Comparison of ENCODE assay signal across 8 cellular contexts in genomic region chr17:28644782-28645575, GRCh38. TPM values are rescaled to one million over a fixed set of nuclear protein-coding genes. Genes with fewer than 3 reads are reported as not detected.
DNase-seq lines count a peak whose midpoint lies in the region; FAIRE-seq and TF ChIP-seq lines count a peak whose summit lies in the region.

BLTP2 (minus strand) TSS chr17:28645158; CDS start chr17:28645056, 102 bp downstream.

- H3K9me3 ChIP-seq in CD8-positive, alpha-beta memory T cell (ENCODE audit: low read length): no peaks in the 10 kb centered on the region
- H3K9me3 ChIP-seq in H1 (ENCODE audit: insufficient read depth in 2 of 2, low read depth in 1 of 2, low read length in 1 of 2): no peaks in the 10 kb centered on the region

- no peaks in the 10 kb centered on the region for H3K9me3 Mint-ChIP-seq in CD8-positive, alpha-beta memory T cell

- TF ChIP-seq POLR2A in H1 (IDR thresholded peaks at IDR 0.05; ENCODE audit: control extremely low read depth in 1 of 2, low read depth in 2 of 2, low read length in 2 of 2): peak in 1 of 2 experiments; percentile 69; a peak in 1 of 3 replicates

- H3K79me2 ChIP-seq in H1 (ENCODE audit: control insufficient read depth in 1 of 2, insufficient read depth in 2 of 2, low read length in 2 of 2): peaks cover 3 to 27% of the 10 kb centered on the region in 2 experiments; a peak in 3 of 4 replicates
- peaks cover 21% of the 10 kb centered on the region for H3K79me2 ChIP-seq in mesendoderm (ENCODE audit: control insufficient read depth, insufficient read depth, low read length)

- peaks cover 0 to 7% of the 10 kb centered on the region in 2 experiments for H4K20me1 ChIP-seq in H1 (replicated peaks in 1 of 2; ENCODE audit: control insufficient read depth in 1 of 2, insufficient read depth in 2 of 2, low read length in 2 of 2)

- H2AK5ac ChIP-seq in H1 (ENCODE audit: low read depth, low read length) (no peak within 1 kb of the TSS), mesendoderm (ENCODE audit: low read length) (no peak within 1 kb of the TSS)

- peak within 1 kb of the TSS; percentile 52 for H4K91ac ChIP-seq in H1 (replicated peaks; ENCODE audit: insufficient read length, low read length)

- DNase-seq in CD8-positive, alpha-beta memory T cell: peak; percentile 92 to 97 (median 94)
- DNase-seq in GM20000 (ENCODE audit: low spot score) (peak; percentile 99), HTR-8/SVneo (ENCODE audit: insufficient read length, low spot score) (peak; percentile 99), NOMO-1 treated with DMSO at 0.1 percent for 48 hours (lab: John Stamatoyannopoulos, UW; ENCODE audit: unreplicated experiment) (peak; percentile 92), H1 (ENCODE audit: low read depth in 1 of 2, low spot score in 2 of 2) (peak; percentile 78 to 91), mesendoderm (peak; percentile 96)
- DNase-seq in activated CD8-positive, alpha-beta memory T cell treated with anti-CD3 and anti-CD28 coated beads for 48 hours (ENCODE audit: low read depth in 2 of 3, low spot score in 2 of 3): peak; percentile 86 to 95 (median 92)
- peak; percentile 94 for DNase-seq in stimulated activated CD8-positive, alpha-beta memory T cell treated with anti-CD3 and anti-CD28 coated beads, Interleukin-12 subunit alpha, Interleukin-12 subunit beta, amount 100 ng/mL, for 4 hours (ENCODE audit: low read depth)

- FAIRE-seq in HTR-8/SVneo (lab: Jason Lieb, UNC) (peak; percentile 98), H1 (lab: Jason Lieb, UNC) (no peak)

- H3K4me1 Mint-ChIP-seq in CD8-positive, alpha-beta memory T cell: peaks cover 38 to 56% (median 45%) of the 10 kb centered on the region in 3 donors

- H3K56ac ChIP-seq in H1 (replicated peaks; ENCODE audit: insufficient read length, low read depth, low read length): peak within 1 kb of the TSS; percentile 82
- H3K56ac ChIP-seq in mesendoderm (ENCODE audit: low read length): peak within 1 kb of the TSS; percentile 96

- no peak within 1 kb of the TSS for H2BK20ac ChIP-seq in H1 (ENCODE audit: low read length)

- H2BK12ac ChIP-seq in H1 (ENCODE audit: low read depth, low read length): no peak within 1 kb of the TSS

- H4K5ac ChIP-seq in H1 (ENCODE audit: insufficient read length, low read depth, low read length) (peak within 1 kb of the TSS; percentile 87), mesendoderm (ENCODE audit: low read length) (peak within 1 kb of the TSS; percentile 52)

- no peak within 1 kb of the TSS for H3K23ac ChIP-seq in H1 (ENCODE audit: insufficient read length)
- no peak within 1 kb of the TSS for H3K23ac ChIP-seq in mesendoderm (ENCODE audit: low read length)

- peak within 1 kb of the TSS; percentile 82 for H3K4me3 ChIP-seq in CD8-positive, alpha-beta memory T cell (ENCODE audit: low read length)
- peak within 1 kb of the TSS; percentile 74 to 97 (median 88) for H3K4me3 ChIP-seq in H1 (ENCODE audit: extremely low read depth in 1 of 4, insufficient read depth in 2 of 4, low read depth in 3 of 4, low read length in 4 of 4)
- peak within 1 kb of the TSS; percentile 76 for H3K4me3 ChIP-seq in mesendoderm (ENCODE audit: low read length)

- H3K36me3 ChIP-seq in CD8-positive, alpha-beta memory T cell (ENCODE audit: insufficient read depth, low read length): peaks cover 26% of the 10 kb centered on the region
- H3K36me3 ChIP-seq in H1 (ENCODE audit: control insufficient read depth in 2 of 4, insufficient read depth in 4 of 4, low read length in 3 of 4) (peaks cover 17 to 44% (median 40%) of the 10 kb centered on the region in 4 experiments), mesendoderm (ENCODE audit: control insufficient read depth, insufficient read depth, low read length) (peaks cover 16% of the 10 kb centered on the region)

- no peaks in the 10 kb centered on the region for H3K27me3 ChIP-seq in CD8-positive, alpha-beta memory T cell (ENCODE audit: insufficient read depth, low read length, poor library complexity, severe bottlenecking)
- H3K27me3 ChIP-seq in H1 (replicated peaks in 1 of 4; ENCODE audit: control insufficient read depth in 3 of 4, extremely low read depth in 1 of 4, insufficient read depth in 3 of 4, low read length in 3 of 4) (no peaks in the 10 kb centered on the region), mesendoderm (ENCODE audit: insufficient read depth, low read length, poor library complexity) (no peaks in the 10 kb centered on the region)

- WGBS in H1 (ENCODE audit: extremely low coverage in 1 of 2, insufficient coverage in 1 of 2, insufficient read length in 1 of 2, insufficient replicate concordance in 2 of 2, low coverage in 1 of 2, low lambda C conversion rate in 2 of 2, missing lambda C conversion rate in 1 of 2), 2 experiments: 3% methylated on average over 39 of the region's 89 CpGs; no CpG with 5 or more reads in 1 of the 2 experiments
- no CpG with 5 or more reads among the region's 89 CpGs for WGBS in mesendoderm (ENCODE audit: extremely low coverage, insufficient coverage, low lambda C conversion rate)

- POLR2A ChIA-PET in CD8-positive, alpha-beta memory T cell (lab: Charles Lee): interaction anchor here (0.6 to 3.6 kb wide), 15 partner anchors 13 to 920 kb away, joined by 3 to 27 read pairs (median 4); partner anchors contain the start of genes ALDOC, IFT20, NUFIP2 and PHF12
- POLR2A ChIA-PET in H1 (lab: Charles Lee; ENCODE audit: partially characterized antibody): interaction anchor here (0.7 to 4.7 kb wide), 24 partner anchors 10 to 83 kb away, joined by 3 to 55 read pairs (median 6); partner anchors contain the start of genes ALDOC, PROCA1, RPL23A and SDF2

- H3K36me3 Mint-ChIP-seq in CD8-positive, alpha-beta memory T cell: peaks cover 5 to 56% (median 17%) of the 10 kb centered on the region in 3 donors

- peak within 1 kb of the TSS; percentile 86 to 96 (median 93) for H3K4me3 Mint-ChIP-seq in CD8-positive, alpha-beta memory T cell

- peak within 1 kb of the TSS; percentile 26; the same call in 1 of the 2 replicates for H3K18ac ChIP-seq in H1 (ENCODE audit: extremely low read depth, low read length)
- H3K18ac ChIP-seq in mesendoderm (ENCODE audit: low read length): peak within 1 kb of the TSS; percentile 87

- no peak for TF ChIP-seq RAD21 in H1 (IDR thresholded peaks at IDR 0.05 in 1 of 2, conservative IDR thresholded peaks at IDR 0.05 in 1 of 2; ENCODE audit: low read depth in 2 of 2, low read length in 2 of 2)

- H2BK15ac ChIP-seq in H1 (ENCODE audit: low read length): 0 out of 2 replicates have a peak within 1 kb of the TSS, but pooled peaks have one; percentile 36
- no peak within 1 kb of the TSS for H2BK15ac ChIP-seq in mesendoderm (replicated peaks; ENCODE audit: low read depth)

- no peak for TF ChIP-seq EP300 in H1 (IDR thresholded peaks at IDR 0.05; ENCODE audit: borderline replicate concordance in 1 of 2, low read depth in 2 of 2, low read length in 2 of 2)

- H3K9ac ChIP-seq in H1 (replicated peaks in 1 of 4; ENCODE audit: extremely low read depth in 1 of 4, low read depth in 3 of 4, low read length in 3 of 4): peak within 1 kb of the TSS; percentile 58 to 66 (median 63)
- peak within 1 kb of the TSS; percentile 93 for H3K9ac ChIP-seq in mesendoderm (ENCODE audit: low read length)

- H2AFZ ChIP-seq in H1 (ENCODE audit: low read length): no peak within 1 kb of the TSS

- H3K14ac ChIP-seq in H1 (ENCODE audit: insufficient read length): no peak within 1 kb of the TSS

- peaks cover 35% of the 10 kb centered on the region for H3K4me1 ChIP-seq in CD8-positive, alpha-beta memory T cell (ENCODE audit: insufficient read depth, low read length)
- H3K4me1 ChIP-seq in H1 (replicated peaks in 1 of 4; ENCODE audit: control insufficient read depth in 3 of 4, insufficient read depth in 4 of 4, low read length in 3 of 4) (0 out of 7 replicates have a peak, but pooled peaks cover 0 to 2% (median under 1%) of the 10 kb centered on the region in 4 experiments), mesendoderm (ENCODE audit: control insufficient read depth, low read depth, low read length) (peaks cover 4% of the 10 kb centered on the region)

- peaks cover 0 to 2% of the 10 kb centered on the region in 2 donors for H3K27me3 Mint-ChIP-seq in CD8-positive, alpha-beta memory T cell

- TF ChIP-seq CTCF in GM20000 (IDR thresholded peaks at IDR 0.05; ENCODE audit: extremely low read depth, missing control alignments) (no peak), H1 (IDR thresholded peaks at IDR 0.05; ENCODE audit: control extremely low read depth in 1 of 3, insufficient read depth in 1 of 3, low read depth in 1 of 3, low read length in 3 of 3) (no peak)

- peak within 1 kb of the TSS; percentile 90 for H3K27ac ChIP-seq in CD8-positive, alpha-beta memory T cell (ENCODE audit: low read depth, low read length)
- H3K27ac ChIP-seq in H1 (ENCODE audit: low read depth, low read length) (peak within 1 kb of the TSS; percentile 50; the same call in 1 of the 2 replicates), mesendoderm (ENCODE audit: low read depth, low read length) (peak within 1 kb of the TSS; percentile 41)

- H3K27ac Mint-ChIP-seq in CD8-positive, alpha-beta memory T cell: peak within 1 kb of the TSS; percentile 90 to 98 (median 98)

- H3K4me2 ChIP-seq in H1 (ENCODE audit: insufficient read depth in 1 of 2, low read depth in 2 of 2, low read length in 2 of 2) (peak within 1 kb of the TSS; percentile 89 to 95), mesendoderm (ENCODE audit: low read length) (peak within 1 kb of the TSS; percentile 82)

- peak within 1 kb of the TSS; percentile 47 for H2BK5ac ChIP-seq in H1 (ENCODE audit: low read depth, low read length)
- peak within 1 kb of the TSS; percentile 46 for H2BK5ac ChIP-seq in mesendoderm (ENCODE audit: low read length)

- H3K23me2 ChIP-seq in H1 (ENCODE audit: low read depth, low read length): peaks cover 5% of the 10 kb centered on the region; the same call in 1 of the 2 replicates

- H3K79me1 ChIP-seq in H1 (ENCODE audit: low read depth, low read length) (peaks cover 4% of the 10 kb centered on the region), mesendoderm (ENCODE audit: low read length) (peaks cover 14% of the 10 kb centered on the region)

- CTCF ChIA-PET in CD8-positive, alpha-beta memory T cell (lab: Charles Lee): interaction anchor here (0.6 to 4.0 kb wide), 8 partner anchors 11 to 598 kb away, joined by 3 to 38 read pairs (median 4); partner anchors contain the start of genes RPL23A, SDF2, SUPT6H and TLCD1
- CTCF ChIA-PET in H1 (lab: Charles Lee; ENCODE audit: partially characterized antibody): interaction anchor here (0.9 to 7.9 kb wide), 16 partner anchors 10 to 69 kb away, joined by 3 to 54 read pairs (median 4); partner anchors contain the start of genes ALDOC, SDF2 and SUPT6H

- no peak within 1 kb of the TSS for H2BK120ac ChIP-seq in H1 (replicated peaks; ENCODE audit: low read depth, low read length)
- no peak within 1 kb of the TSS for H2BK120ac ChIP-seq in mesendoderm (ENCODE audit: low read depth, low read length)

- peak within 1 kb of the TSS; percentile 76; the same call in 1 of the 2 replicates for H4K8ac ChIP-seq in H1 (ENCODE audit: extremely low read depth, insufficient read depth, low read length)
- H4K8ac ChIP-seq in mesendoderm (ENCODE audit: low read depth, low read length): peak within 1 kb of the TSS; percentile 97

- H3K4ac ChIP-seq in H1 (replicated peaks; ENCODE audit: insufficient read length, low read depth, low read length): peak within 1 kb of the TSS; percentile 65
- H3K4ac ChIP-seq in mesendoderm (ENCODE audit: low read depth, low read length): peak within 1 kb of the TSS; percentile 92

RNA-seq across cellular contexts. Expression of gene BLTP2, which starts in this region (rescaled TPM):
- 100 to 1,000 TPM; 176 to 192 TPM for total RNA-seq in CD8-positive, alpha-beta memory T cell
- polyA plus RNA-seq in CD8-positive, alpha-beta memory T cell: 44.5 TPM
- total RNA-seq in H1 (2021; fragmentation: NEBNext Ultra II Directional; extraction: Animal tissue kit (Norgen Biotek cat#: 25700)): 123 and 140 TPM in 2 replicates
- 80.9 and 94.9 TPM in 2 replicates for polyA plus RNA-seq in H1 (2011; rRNA removed)
- 60.9 TPM for polyA plus RNA-seq in H1 (2011; cell fraction: cytosol; rRNA removed)
- polyA plus RNA-seq in H1 (2011; cell fraction: nucleus; rRNA removed): 238 TPM
- 58.2 to 70.9 TPM (median 65.2 TPM) in 4 replicates for polyA plus RNA-seq in H1 (2012, experiment 1 of 2)
- 22.0 TPM for polyA plus RNA-seq in H1 (2012, experiment 2 of 2)
- polyA plus RNA-seq in H1 (2013, experiment 1 of 2): 80.0 TPM
- polyA plus RNA-seq in H1 (2013, experiment 2 of 2): 84.5 TPM
- 505 and 614 TPM in 2 replicates for polyA minus RNA-seq in H1 (2011; rRNA and poly(A)+ RNA removed)
- polyA minus RNA-seq in H1 (2011; cell fraction: cytosol; rRNA and poly(A)+ RNA removed): 114 TPM
- 209 TPM for polyA minus RNA-seq in H1 (2011; cell fraction: nucleus; rRNA and poly(A)+ RNA removed)
- polyA plus RNA-seq in mesendoderm (2013, experiment 1 of 2): 67.2 TPM
- polyA plus RNA-seq in mesendoderm (2013, experiment 2 of 2): 67.5 TPM

Comparison
In these comparisons a context has a peak if more than half of its experiments do, and no peak if none do; other contexts are left out.
1. Peak in every context shown above with its lines: DNase-seq, H3K4me3 ChIP-seq and H3K27ac ChIP-seq.